In genomic region chr14:23661542-23661941, GRCh38 we compare ENCODE assay signal across 20 cellular contexts. TPM values are rescaled to one million over a fixed set of nuclear protein-coding genes. Genes with fewer than 3 reads are reported as not detected.
"Had no signal": no experiment of that assay in that cellular context is flagged by ENCODE, and none has a peak within 500 bp of the region (broad histone marks: within the 10 kb centered on the region; RNA-seq: fewer than 3 reads in every experiment).

No MANE protein-coding gene starts in this region.

- DNase-seq: activated CD8-positive, alpha-beta memory T cell treated with anti-CD3 and anti-CD28 coated beads, Interleukin-2, amount 50 U/mL, for 4 hours; activated naive CD4-positive, alpha-beta T cell; activated naive CD8-positive, alpha-beta T cell treated with anti-CD3 and anti-CD28 coated beads, Interleukin-2, amount 10 ng/mL, durations not matched to agents 7 days and 5 days; activated T-cell treated with anti-CD3 and anti-CD28 coated beads, Interleukin-2, amount 50 U/mL, for 4 hours; amniotic stem cell; colonic mucosa; dorsolateral prefrontal cortex; esophagus squamous epithelium; gastrocnemius medialis; head of caudate nucleus; mesenchymal stem cell; mucosa of descending colon; psoas muscle; stimulated activated CD4-positive, alpha-beta T cell treated with anti-CD3 and anti-CD28 coated beads, Interleukin-1b, Interleukin-23, amount 100 ng/mL, for 48 hours; substantia nigra; T-helper 9 cell; thyroid gland had no signal

RNA-seq across cellular contexts. Expression of gene DHRS2, which starts 25.4 kb away (rescaled TPM):
- total RNA-seq: gastrocnemius medialis, neural crest cell, osteocyte, right atrium auricular region, thyroid gland had no signal
